23 cellular contexts compared by ENCODE assay signal in the genomic region with DNA sequence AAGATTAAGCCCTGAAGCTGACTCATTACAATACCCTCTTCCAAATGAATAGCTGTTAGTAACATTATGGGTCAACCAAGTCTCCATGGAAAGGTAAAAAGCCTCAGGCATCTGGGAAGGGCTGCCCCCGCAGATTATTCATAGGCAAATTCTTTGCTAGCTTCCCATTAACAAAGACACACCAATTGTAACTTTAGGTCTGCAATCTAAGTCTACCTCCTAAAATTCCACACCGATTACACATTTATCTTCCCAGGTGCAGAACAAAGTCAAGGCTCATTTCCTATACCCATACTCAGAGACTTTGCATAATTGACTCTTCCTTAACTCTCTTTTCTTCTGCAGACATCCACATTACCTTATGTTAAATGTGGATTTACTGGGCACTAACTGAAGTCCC.
DNase-seq lines count a peak whose midpoint lies in the region; ATAC-seq, FAIRE-seq and TF ChIP-seq lines count a peak whose summit lies in the region.
"Had no signal": no experiment of that assay in that cellular context is flagged by ENCODE, and none has a peak within 500 bp of the region (broad histone marks: within the 10 kb centered on the region; RNA-seq: fewer than 3 reads in every experiment).

No MANE protein-coding gene starts in this region.

- peak overlapping the region; percentile 80 for H3K27ac Mint-ChIP-seq in endodermal cell
- no peak overlapping the region for H3K27ac Mint-ChIP-seq in stimulated activated naive CD8-positive, alpha-beta T cell treated with anti-CD3 and anti-CD28 coated beads, Interleukin-15, amount 100 ng/mL, for 72 hours
- H3K27ac Mint-ChIP-seq: activated naive CD8-positive, alpha-beta T cell; activated T-helper 1 cell treated with anti-CD3 and anti-CD28 coated beads, Interleukin-12 subunit alpha, Interleukin-12 subunit beta, Interleukin-2, Interleukin-4 antibody, amounts not matched to agents 30 ng/mL and 10 ng/mL and 1 ng/mL, durations not matched to agents 14 hours and 24 hours and 36 hours; type B pancreatic cell had no signal

- H3K4me2 ChIP-seq in keratinocyte (ENCODE audit: control insufficient read depth, extremely low read depth, insufficient read depth, low read depth, low read length), result peak overlapping the region; percentile 29

- FAIRE-seq in keratinocyte (lab: Jason Lieb, UNC), result peak; percentile 93
- FAIRE-seq in urothelium cell line (lab: Jason Lieb, UNC), result no peak
- FAIRE-seq: colon, endometrium, GM18507 had no signal

- ATAC-seq in stimulated activated naive CD8-positive, alpha-beta T cell treated with anti-CD3 and anti-CD28 coated beads, Interleukin-15, amount 100 ng/mL, for 72 hours, result no peak
- ATAC-seq: body of pancreas; right lobe of liver; stimulated activated naive CD8-positive, alpha-beta T cell treated with anti-CD3 and anti-CD28 coated beads, Interleukin-15, Interleukin-2, amounts not matched to agents 100 U/mL and 50 U/mL, for 24 hours had no signal

- H3K27me3 ChIP-seq in endodermal cell (ENCODE audit: control insufficient read depth, insufficient read depth, low read length, poor library complexity, severe bottlenecking) (no peaks in the 10 kb centered on the region), keratinocyte (ENCODE audit: control insufficient read depth, extremely low read depth, insufficient read depth, low read length) (no peaks in the 10 kb centered on the region)
- H3K27me3 ChIP-seq: body of pancreas, ovary, right lobe of liver had no signal

- H3K36me3 ChIP-seq in endodermal cell (ENCODE audit: control insufficient read depth, insufficient read depth, low read length) (no peaks in the 10 kb centered on the region), keratinocyte (ENCODE audit: control insufficient read depth in 2 of 2, extremely low read depth in 1 of 2, insufficient read depth in 2 of 2, low read length in 2 of 2) (no peaks in the 10 kb centered on the region)
- H3K36me3 ChIP-seq: ovary, right lobe of liver had no signal

- TF ChIP-seq CTCF in endodermal cell (conservative IDR thresholded peaks at IDR 0.05), result no peak
- no peak for TF ChIP-seq CTCF in keratinocyte (optimal IDR thresholded peaks at IDR 0.05 in 1 of 3, IDR thresholded peaks at IDR 0.05 in 1 of 3, conservative IDR thresholded peaks at IDR 0.05 in 1 of 3; ENCODE audit: extremely low read depth in 1 of 3, insufficient read depth in 2 of 3, low read length in 3 of 3)

- no peaks in the 10 kb centered on the region for H3K27me3 Mint-ChIP-seq in endodermal cell (ENCODE audit: insufficient read depth)
- no peaks in the 10 kb centered on the region for H3K27me3 Mint-ChIP-seq in stimulated activated naive CD8-positive, alpha-beta T cell treated with anti-CD3 and anti-CD28 coated beads, Interleukin-15, amount 100 ng/mL, for 72 hours
- H3K27me3 Mint-ChIP-seq: activated naive CD8-positive, alpha-beta T cell; type B pancreatic cell had no signal

- H3K4me1 ChIP-seq in endodermal cell (ENCODE audit: control insufficient read depth, insufficient read depth, low read length), result peaks cover 3% of the 10 kb centered on the region
- H3K4me1 ChIP-seq in keratinocyte (ENCODE audit: control insufficient read depth, extremely low read depth, insufficient read depth, low read length), result peaks cover 12% of the 10 kb centered on the region
- H3K4me1 ChIP-seq: body of pancreas, right lobe of liver had no signal

- H3K79me2 ChIP-seq in keratinocyte (ENCODE audit: control insufficient read depth, insufficient read depth, low read length), result no peaks in the 10 kb centered on the region

- peak overlapping the region; percentile 29 for H3K27ac ChIP-seq in endodermal cell (ENCODE audit: low read depth, low read length)
- H3K27ac ChIP-seq in keratinocyte (ENCODE audit: control insufficient read depth, insufficient read depth, low read length), result peak overlapping the region; percentile 42
- H3K27ac ChIP-seq: body of pancreas, ovary, right lobe of liver had no signal

- peak; percentile 13 to 18 for DNase-seq in NCI-H526 (lab: John Stamatoyannopoulos, UW)
- DNase-seq in endodermal cell, result peak; percentile 52
- DNase-seq in keratinocyte (ENCODE audit: low read depth, low spot score), result peak; percentile 25
- DNase-seq in urothelium cell line (ENCODE audit: low spot score), result peak; percentile 40
- no peak for DNase-seq in stimulated activated naive CD8-positive, alpha-beta T cell treated with anti-CD3 and anti-CD28 coated beads, Interleukin-15, amount 100 ng/mL, for 72 hours
- DNase-seq in DMS 273 (lab: John Stamatoyannopoulos, UW; ENCODE audit: unreplicated experiment), result no peak
- DNase-seq in NCI-H1105 treated with DMSO at 0.1 percent for 48 hours (lab: John Stamatoyannopoulos, UW), result no peak
- DNase-seq: activated CD4-positive, CD25-positive, alpha-beta regulatory T cell treated with anti-CD3 and anti-CD28 coated beads, Interleukin-2, amount 50 U/mL, for 72 hours; body of pancreas; hypothalamus; NCI-H1694 treated with DMSO at 0.1 percent for 48 hours; NCI-H345; ovary; right lobe of liver; RPMI8226; stimulated activated naive CD8-positive, alpha-beta T cell treated with anti-CD3 and anti-CD28 coated beads, Interleukin-15, Interleukin-2, amounts not matched to agents 100 U/mL and 50 U/mL, for 24 hours; T1000 had no signal

- H2AFZ ChIP-seq in keratinocyte (ENCODE audit: control insufficient read depth, low read length), result peak overlapping the region; percentile 32

- no peak overlapping the region for H3K4me3 Mint-ChIP-seq in endodermal cell
- H3K4me3 Mint-ChIP-seq in stimulated activated naive CD8-positive, alpha-beta T cell treated with anti-CD3 and anti-CD28 coated beads, Interleukin-15, amount 100 ng/mL, for 72 hours, result no peak overlapping the region
- H3K4me3 Mint-ChIP-seq: activated naive CD8-positive, alpha-beta T cell; activated T-helper 1 cell treated with anti-CD3 and anti-CD28 coated beads, Interleukin-12 subunit alpha, Interleukin-12 subunit beta, Interleukin-2, Interleukin-4 antibody, amounts not matched to agents 30 ng/mL and 10 ng/mL and 1 ng/mL, durations not matched to agents 14 hours and 24 hours and 36 hours; type B pancreatic cell had no signal

- H3K9ac ChIP-seq in endodermal cell (ENCODE audit: extremely low read depth, low read length, poor library complexity, severe bottlenecking), result no peak overlapping the region
- no peak overlapping the region for H3K9ac ChIP-seq in keratinocyte (ENCODE audit: control insufficient read depth, extremely low read depth, insufficient read depth, low read length)

- 0 to 21% methylated on average over 1 to 2 of the region's 2 CpGs for WGBS in endodermal cell (ENCODE audit: insufficient coverage in 1 of 2, insufficient read length in 1 of 2), 2 experiments

- peaks cover 25% of the 10 kb centered on the region for H3K36me3 Mint-ChIP-seq in endodermal cell (ENCODE audit: low read depth)
- H3K36me3 Mint-ChIP-seq: activated naive CD8-positive, alpha-beta T cell; type B pancreatic cell had no signal

- H3K4me1 Mint-ChIP-seq in endodermal cell, result peaks cover 18% of the 10 kb centered on the region
- H3K4me1 Mint-ChIP-seq in stimulated activated naive CD8-positive, alpha-beta T cell treated with anti-CD3 and anti-CD28 coated beads, Interleukin-15, amount 100 ng/mL, for 72 hours, result no peaks in the 10 kb centered on the region

- H3K9me3 ChIP-seq in endodermal cell (ENCODE audit: control insufficient read depth, low read length), result peaks cover 36% of the 10 kb centered on the region
- no peaks in the 10 kb centered on the region for H3K9me3 ChIP-seq in keratinocyte (ENCODE audit: control insufficient read depth, low read depth, low read length)
- H3K9me3 ChIP-seq: body of pancreas, ovary, right lobe of liver had no signal

- H4K20me1 ChIP-seq in keratinocyte (ENCODE audit: control insufficient read depth, extremely low read depth, insufficient read depth, low read length), result no peaks in the 10 kb centered on the region

- peak overlapping the region; percentile 5 for H3K4me3 ChIP-seq in endodermal cell (ENCODE audit: low read length)
- no peak overlapping the region for H3K4me3 ChIP-seq in keratinocyte (ENCODE audit: control insufficient read depth in 2 of 3, extremely low read depth in 1 of 3, insufficient read depth in 2 of 3, low read depth in 1 of 3, low read length in 3 of 3)
- H3K4me3 ChIP-seq: body of pancreas, ovary, right lobe of liver had no signal

- H3K9me1 ChIP-seq in keratinocyte (ENCODE audit: control insufficient read depth, extremely low read depth, insufficient read depth, low read length), result no peaks in the 10 kb centered on the region

- H3K9me3 Mint-ChIP-seq in endodermal cell, result peaks cover 39% of the 10 kb centered on the region
- peaks cover 0 to 5% of the 10 kb centered on the region in 2 donors for H3K9me3 Mint-ChIP-seq in stimulated activated naive CD8-positive, alpha-beta T cell treated with anti-CD3 and anti-CD28 coated beads, Interleukin-15, amount 100 ng/mL, for 72 hours
- H3K9me3 Mint-ChIP-seq: activated T-helper 1 cell treated with anti-CD3 and anti-CD28 coated beads, Interleukin-12 subunit alpha, Interleukin-12 subunit beta, Interleukin-2, Interleukin-4 antibody, amounts not matched to agents 30 ng/mL and 10 ng/mL and 1 ng/mL, durations not matched to agents 14 hours and 24 hours and 36 hours; type B pancreatic cell had no signal

- dilution Hi-C loops in keratinocyte (cut with MboI; ENCODE audit: extremely low pct_ligation_motif_present, low sequenced_read_pairs), result no loop called here

Comparison
In these comparisons a context has a peak if more than half of its experiments do, and no peak if none do; other contexts are left out.
1. DNase-seq: peak in NCI-H526 (2 of 2), endodermal cell (single experiment), keratinocyte (single experiment) and urothelium cell line (single experiment); none in stimulated activated naive CD8-positive, alpha-beta T cell treated with anti-CD3 and anti-CD28 coated beads, Interleukin-15, amount 100 ng/mL, for 72 hours (0 of 2), DMS 273 (single experiment) and NCI-H1105 treated with DMSO at 0.1 percent for 48 hours (single experiment).